In genomic region chr10:79105164-79105739, GRCh38 we compare ENCODE assay signal across 1 cellular context.
A peak's percentile ranks its signal among the peaks of the same experiment; 100 is the strongest.
TF ChIP-seq lines count a peak whose summit lies in the region.

No MANE protein-coding gene starts in this region.

TF ChIP-seq in HepG2, 621 proteins besides CTCF, POLR2A, EP300 and RAD21 (continued from another document and continues in another):
- no peak; the same call in 1 of the 2 replicates for TF ChIP-seq UBTF (CRISPR knock-in tag; IDR thresholded peaks at IDR 0.05)
- no peak for TF ChIP-seq GATA4 (IDR thresholded peaks at IDR 0.05; ENCODE audit: borderline replicate concordance, low read depth)
- TF ChIP-seq TBX3 (IDR thresholded peaks at IDR 0.05; ENCODE audit: borderline replicate concordance) = no peak
- 0 out of 2 replicates have a peak, but pooled peaks have one; percentile 36 for TF ChIP-seq GATAD1 (CRISPR knock-in tag; IDR thresholded peaks at IDR 0.05)
- TF ChIP-seq ERF (CRISPR knock-in tag; IDR thresholded peaks at IDR 0.05) = peak; percentile 41; the same call in 1 of the 2 replicates
- TF ChIP-seq KLF16 (CRISPR knock-in tag; IDR thresholded peaks at IDR 0.05) = peak in 1 of 2 experiments; percentile 54; a peak in 2 of 4 replicates
- no peak for TF ChIP-seq DMAP1 (CRISPR knock-in tag; IDR thresholded peaks at IDR 0.05)
- TF ChIP-seq ATF6 (CRISPR knock-in tag; conservative IDR thresholded peaks at IDR 0.05) = no peak
- no peak for TF ChIP-seq PHF8 (CRISPR knock-in tag; IDR thresholded peaks at IDR 0.05)
- peak; percentile 82 for TF ChIP-seq ADNP (CRISPR knock-in tag; IDR thresholded peaks at IDR 0.05)
- TF ChIP-seq ZFP1 (CRISPR knock-in tag; IDR thresholded peaks at IDR 0.05) = 0 out of 2 replicates have a peak, but pooled peaks have one; percentile 56
- TF ChIP-seq ZNF83 (CRISPR knock-in tag; IDR thresholded peaks at IDR 0.05; ENCODE audit: borderline replicate concordance) = no peak
- no peak for TF ChIP-seq FUBP1 (CRISPR knock-in tag; IDR thresholded peaks at IDR 0.05; ENCODE audit: borderline replicate concordance)
- TF ChIP-seq RBM22 (optimal IDR thresholded peaks at IDR 0.05; ENCODE audit: low read length) = no peak
- no peak for TF ChIP-seq RERE (CRISPR knock-in tag; IDR thresholded peaks at IDR 0.05; ENCODE audit: low read depth)
- no peak for TF ChIP-seq CBFB (CRISPR knock-in tag; IDR thresholded peaks at IDR 0.05)
- TF ChIP-seq SSRP1 (CRISPR knock-in tag; IDR thresholded peaks at IDR 0.05) = no peak
- peak; percentile 83 for TF ChIP-seq PAXIP1 (CRISPR knock-in tag; conservative IDR thresholded peaks at IDR 0.05)
- no peak for TF ChIP-seq ZNF576 (CRISPR knock-in tag; IDR thresholded peaks at IDR 0.05)
- no peak for TF ChIP-seq AKAP8 (CRISPR knock-in tag; IDR thresholded peaks at IDR 0.05)
- TF ChIP-seq NONO (IDR thresholded peaks at IDR 0.05) = no peak
- no peak; the same call in 1 of the 2 replicates for TF ChIP-seq NONO (CRISPR knock-in tag; conservative IDR thresholded peaks at IDR 0.05)
- no peak for TF ChIP-seq ZNF550 (CRISPR knock-in tag; IDR thresholded peaks at IDR 0.05; ENCODE audit: borderline replicate concordance)
- TF ChIP-seq NFE2 (CRISPR knock-in tag; IDR thresholded peaks at IDR 0.05) = no peak
- 0 out of 4 replicates have a peak, but pooled peaks of 1 of the 2 experiments have one; percentile 16 for TF ChIP-seq ATF4 (CRISPR knock-in tag; IDR thresholded peaks at IDR 0.05)
- peak; percentile 38; the same call in 1 of the 2 replicates for TF ChIP-seq ZNF652 (CRISPR knock-in tag; IDR thresholded peaks at IDR 0.05; ENCODE audit: borderline replicate concordance, low read depth)
- TF ChIP-seq SIX1 (CRISPR knock-in tag; IDR thresholded peaks at IDR 0.05; ENCODE audit: borderline replicate concordance) = peak; percentile 47; the same call in 1 of the 2 replicates
- TF ChIP-seq ZNF501 (CRISPR knock-in tag; IDR thresholded peaks at IDR 0.05) = 0 out of 2 replicates have a peak, but pooled peaks have one; percentile 16
- peak; percentile 54 for TF ChIP-seq FOSL2 (CRISPR knock-in tag; IDR thresholded peaks at IDR 0.05)
- TF ChIP-seq HMGXB3 (CRISPR knock-in tag; IDR thresholded peaks at IDR 0.05; ENCODE audit: borderline replicate concordance) = no peak
- no peak for TF ChIP-seq RNF219 (CRISPR knock-in tag; IDR thresholded peaks at IDR 0.05)
- no peak for TF ChIP-seq NKX3-1 (CRISPR knock-in tag; IDR thresholded peaks at IDR 0.05)
- no peak for TF ChIP-seq SOX13 (IDR thresholded peaks at IDR 0.05)
- TF ChIP-seq SOX13 (CRISPR knock-in tag; conservative IDR thresholded peaks at IDR 0.05 in 1 of 2, IDR thresholded peaks at IDR 0.05 in 1 of 2) = peak in 1 of 2 experiments; percentile 80; a peak in 2 of 4 replicates
- peak; percentile 84 for TF ChIP-seq PHF21A (CRISPR knock-in tag; IDR thresholded peaks at IDR 0.05)
